Comparison of ENCODE assay signal across 25 cellular contexts in genomic region chr18:24200899-24201298, GRCh38.
A peak's percentile ranks its signal among the peaks of the same experiment; 100 is the strongest.
DNase-seq lines count a peak whose midpoint lies in the region; ATAC-seq and TF ChIP-seq lines count a peak whose summit lies in the region.
"Had no signal": no experiment of that assay in that cellular context is flagged by ENCODE, and none has a peak within 500 bp of the region (broad histone marks: within the 10 kb centered on the region; RNA-seq: fewer than 3 reads in every experiment).

No MANE protein-coding gene starts in this region.

- TF ChIP-seq CTCF in GM23338 (conservative IDR thresholded peaks at IDR 0.05; ENCODE audit: low read depth in 2 of 2), result no peak
- TF ChIP-seq CTCF in psoas muscle (IDR thresholded peaks at IDR 0.05), result no peak

- H3K4me3 ChIP-seq in GM23338 (no peak overlapping the region), psoas muscle (no peak overlapping the region)
- H3K4me3 ChIP-seq: coronary artery, hepatocyte, pancreas, right lobe of liver, suprapubic skin had no signal

- no peak for DNase-seq in GM23338 (ENCODE audit: low spot score)
- peak in 14 of 61 donors; percentile 11 to 73 (median 31) for DNase-seq in caudate nucleus (lab: John Stamatoyannopoulos, UW)
- DNase-seq in hippocampal formation (lab: John Stamatoyannopoulos, UW), result peak; percentile 62 to 84
- DNase-seq in psoas muscle, result no peak
- DNase-seq in activated naive CD4-positive, alpha-beta T cell (lab: John Stamatoyannopoulos, UW), result no peak
- DNase-seq in effector CD4-positive, alpha-beta T cell, result no peak
- DNase-seq in SHP77 (lab: John Stamatoyannopoulos, UW), result no peak
- DNase-seq: activated B cell treated with CpG ODN at 0.5 μM for 24 hours; activated naive CD4-positive, alpha-beta T cell treated with anti-CD3 and anti-CD28 coated beads, Interleukin-2, amount 10 ng/mL, durations not matched to agents 7 days and 5 days; CD4-positive, CD25-positive, alpha-beta regulatory T cell; endodermal cell; foreskin fibroblast; naive thymus-derived CD8-positive, alpha-beta T cell; NCI-H510A; pancreas; right lobe of liver; stimulated activated CD4-positive, alpha-beta T cell treated with anti-CD3 and anti-CD28 coated beads, Interleukin-4, amount 100 ng/mL, for 4 hours had no signal

- intact Hi-C loops in psoas muscle (cut with DNase I), result no loop called here

- H3K27me3 ChIP-seq in GM23338 (ENCODE audit: insufficient read depth), result no peaks in the 10 kb centered on the region
- H3K27me3 ChIP-seq in psoas muscle (ENCODE audit: insufficient read depth in 3 of 3, low read length in 2 of 3), result no peaks in the 10 kb centered on the region
- H3K27me3 ChIP-seq: hepatocyte, pancreas, right lobe of liver, suprapubic skin had no signal

- no peak overlapping the region for H3K4me2 ChIP-seq in GM23338
- H3K4me2 ChIP-seq: hepatocyte had no signal

- H3K4me1 ChIP-seq in GM23338 (ENCODE audit: insufficient read depth) (no peaks in the 10 kb centered on the region), psoas muscle (peaks cover 49% of the 10 kb centered on the region)
- H3K4me1 ChIP-seq: suprapubic skin had no signal

- H3K36me3 ChIP-seq in GM23338 (ENCODE audit: insufficient read depth) (no peaks in the 10 kb centered on the region), psoas muscle (ENCODE audit: insufficient read depth in 1 of 2, low read depth in 1 of 2) (no peaks in the 10 kb centered on the region)
- H3K36me3 ChIP-seq: pancreas, right lobe of liver, suprapubic skin had no signal

- no peaks in the 10 kb centered on the region for H3K9me3 ChIP-seq in psoas muscle
- H3K9me3 ChIP-seq: pancreas, right lobe of liver, suprapubic skin had no signal

- no peak overlapping the region for H3K27ac Mint-ChIP-seq in GM23338
- H3K27ac Mint-ChIP-seq: activated B cell treated with CpG ODN at 0.5 μM for 24 hours; activated naive CD4-positive, alpha-beta T cell treated with anti-CD3 and anti-CD28 coated beads, Interleukin-2, amount 10 ng/mL, durations not matched to agents 7 days and 5 days; activated T-helper 1 cell treated with anti-CD3 and anti-CD28 coated beads, Interleukin-12 subunit alpha, Interleukin-12 subunit beta, Interleukin-2, Interleukin-4 antibody, amounts not matched to agents 30 ng/mL and 10 ng/mL and 1 ng/mL, durations not matched to agents 14 hours and 24 hours and 36 hours; CD4-positive, CD25-positive, alpha-beta regulatory T cell; endodermal cell; naive thymus-derived CD8-positive, alpha-beta T cell; stimulated activated memory B cell treated with anti-CD40 and anti-IgM and Interleukin-4, amounts not matched to agents 10 μg/mL and 1 μg/mL and 100 μg/mL, for 72 hours had no signal

- no peaks in the 10 kb centered on the region for H3K9me2 ChIP-seq in GM23338 (ENCODE audit: insufficient read depth)

- H3K36me3 Mint-ChIP-seq in GM23338 (ENCODE audit: low read depth), result no peaks in the 10 kb centered on the region
- H3K36me3 Mint-ChIP-seq: activated naive CD4-positive, alpha-beta T cell treated with anti-CD3 and anti-CD28 coated beads, Interleukin-2, amount 10 ng/mL, durations not matched to agents 7 days and 5 days; CD4-positive, CD25-positive, alpha-beta regulatory T cell; naive thymus-derived CD8-positive, alpha-beta T cell; stimulated activated memory B cell treated with anti-CD40 and anti-IgM and Interleukin-4, amounts not matched to agents 10 μg/mL and 1 μg/mL and 100 μg/mL, for 72 hours had no signal

- H3K79me2 ChIP-seq in GM23338 (replicated peaks; ENCODE audit: insufficient read depth), result no peaks in the 10 kb centered on the region
- H3K79me2 ChIP-seq: hepatocyte had no signal

- no peaks in the 10 kb centered on the region for H3K27me3 Mint-ChIP-seq in GM23338 (ENCODE audit: insufficient read depth, low read depth, poor library complexity)
- H3K27me3 Mint-ChIP-seq: activated B cell treated with CpG ODN at 0.5 μM for 24 hours; activated naive CD4-positive, alpha-beta T cell treated with anti-CD3 and anti-CD28 coated beads, Interleukin-2, amount 10 ng/mL, durations not matched to agents 7 days and 5 days; naive thymus-derived CD8-positive, alpha-beta T cell had no signal

- H3K9me3 Mint-ChIP-seq in GM23338, result no peaks in the 10 kb centered on the region
- H3K9me3 Mint-ChIP-seq: activated B cell treated with CpG ODN at 0.5 μM for 24 hours; activated naive CD4-positive, alpha-beta T cell treated with anti-CD3 and anti-CD28 coated beads, Interleukin-2, amount 10 ng/mL, durations not matched to agents 7 days and 5 days; activated T-helper 1 cell treated with anti-CD3 and anti-CD28 coated beads, Interleukin-12 subunit alpha, Interleukin-12 subunit beta, Interleukin-2, Interleukin-4 antibody, amounts not matched to agents 30 ng/mL and 10 ng/mL and 1 ng/mL, durations not matched to agents 14 hours and 24 hours and 36 hours; CD4-positive, CD25-positive, alpha-beta regulatory T cell; endodermal cell; naive thymus-derived CD8-positive, alpha-beta T cell; stimulated activated memory B cell treated with anti-CD40 and anti-IgM and Interleukin-4, amounts not matched to agents 10 μg/mL and 1 μg/mL and 100 μg/mL, for 72 hours had no signal

- H2AFZ ChIP-seq in GM23338, result no peak overlapping the region
- H2AFZ ChIP-seq: hepatocyte had no signal

- ATAC-seq in GM23338 (no peak), psoas muscle (peak in 1 of 4 donors; percentile 49), GM19397 (IDR thresholded peaks at IDR 0.05; ENCODE audit: unreplicated experiment) (no peak)
- ATAC-seq: esophagus mucosa; left lobe of liver; naive thymus-derived CD8-positive, alpha-beta T cell; right lobe of liver; stimulated activated memory B cell treated with anti-CD40 and anti-IgM and Interleukin-4, amounts not matched to agents 10 μg/mL and 1 μg/mL and 100 μg/mL, for 72 hours had no signal

- peaks cover 4% of the 10 kb centered on the region; the same call in 1 of the 2 replicates for H4K20me1 ChIP-seq in GM23338 (replicated peaks; ENCODE audit: insufficient read depth)

- WGBS in psoas muscle, 3 donors, result 34 to 43% (median 36%) methylated on average over 6 of the region's 6 CpGs

- H3K4me1 Mint-ChIP-seq in GM23338, result peaks cover 7% of the 10 kb centered on the region
- H3K4me1 Mint-ChIP-seq: activated B cell treated with CpG ODN at 0.5 μM for 24 hours; activated naive CD4-positive, alpha-beta T cell treated with anti-CD3 and anti-CD28 coated beads, Interleukin-2, amount 10 ng/mL, durations not matched to agents 7 days and 5 days; CD4-positive, CD25-positive, alpha-beta regulatory T cell; naive thymus-derived CD8-positive, alpha-beta T cell; stimulated activated memory B cell treated with anti-CD40 and anti-IgM and Interleukin-4, amounts not matched to agents 10 μg/mL and 1 μg/mL and 100 μg/mL, for 72 hours had no signal

- H3K27ac ChIP-seq in GM23338 (ENCODE audit: low read depth) (0 out of 2 replicates have a peak overlapping the region, but pooled peaks have one; percentile 61), caudate nucleus (ENCODE audit: low read depth, low read length) (peak overlapping the region; percentile 98), psoas muscle (peak overlapping the region; percentile 74)
- H3K27ac ChIP-seq: coronary artery, hepatocyte, pancreas, right lobe of liver, suprapubic skin had no signal

- no peaks in the 10 kb centered on the region for H3F3A ChIP-seq in GM23338 (replicated peaks; ENCODE audit: low read depth)

- no peak overlapping the region for H3K4me3 Mint-ChIP-seq in GM23338
- H3K4me3 Mint-ChIP-seq: activated B cell treated with CpG ODN at 0.5 μM for 24 hours; activated naive CD4-positive, alpha-beta T cell treated with anti-CD3 and anti-CD28 coated beads, Interleukin-2, amount 10 ng/mL, durations not matched to agents 7 days and 5 days; activated T-helper 1 cell treated with anti-CD3 and anti-CD28 coated beads, Interleukin-12 subunit alpha, Interleukin-12 subunit beta, Interleukin-2, Interleukin-4 antibody, amounts not matched to agents 30 ng/mL and 10 ng/mL and 1 ng/mL, durations not matched to agents 14 hours and 24 hours and 36 hours; CD4-positive, CD25-positive, alpha-beta regulatory T cell; endodermal cell; naive thymus-derived CD8-positive, alpha-beta T cell; stimulated activated memory B cell treated with anti-CD40 and anti-IgM and Interleukin-4, amounts not matched to agents 10 μg/mL and 1 μg/mL and 100 μg/mL, for 72 hours had no signal

TF ChIP-seq in GM23338, 12 proteins besides CTCF, POLR2A, EP300 and RAD21 (continues in another document):
- TF ChIP-seq EZH2phosphoT487 (IDR thresholded peaks at IDR 0.05; ENCODE audit: unreplicated experiment) (no peak), CREB1 (CRISPR knock-in tag; IDR thresholded peaks at IDR 0.05; ENCODE audit: low read depth) (no peak), ZNF331 (CRISPR knock-in tag; IDR thresholded peaks at IDR 0.05; ENCODE audit: low read depth) (no peak), NANOG (IDR thresholded peaks at IDR 0.05; ENCODE audit: borderline replicate concordance) (no peak), ETS1 (IDR thresholded peaks at IDR 0.05) (no peak)

Comparison
In these comparisons a context has a peak if more than half of its experiments do, and no peak if none do; other contexts are left out.
1. DNase-seq: peak in hippocampal formation (2 of 2); none in GM23338 (single experiment), psoas muscle (0 of 2), activated naive CD4-positive, alpha-beta T cell (0 of 4), effector CD4-positive, alpha-beta T cell (single experiment) and SHP77 (0 of 2).
2. Peak in every context shown above with its lines, with median percentiles within 50 percentile points of each other: H3K27ac ChIP-seq.